ENCODE assay signal across 8 cellular contexts in the genomic region with DNA sequence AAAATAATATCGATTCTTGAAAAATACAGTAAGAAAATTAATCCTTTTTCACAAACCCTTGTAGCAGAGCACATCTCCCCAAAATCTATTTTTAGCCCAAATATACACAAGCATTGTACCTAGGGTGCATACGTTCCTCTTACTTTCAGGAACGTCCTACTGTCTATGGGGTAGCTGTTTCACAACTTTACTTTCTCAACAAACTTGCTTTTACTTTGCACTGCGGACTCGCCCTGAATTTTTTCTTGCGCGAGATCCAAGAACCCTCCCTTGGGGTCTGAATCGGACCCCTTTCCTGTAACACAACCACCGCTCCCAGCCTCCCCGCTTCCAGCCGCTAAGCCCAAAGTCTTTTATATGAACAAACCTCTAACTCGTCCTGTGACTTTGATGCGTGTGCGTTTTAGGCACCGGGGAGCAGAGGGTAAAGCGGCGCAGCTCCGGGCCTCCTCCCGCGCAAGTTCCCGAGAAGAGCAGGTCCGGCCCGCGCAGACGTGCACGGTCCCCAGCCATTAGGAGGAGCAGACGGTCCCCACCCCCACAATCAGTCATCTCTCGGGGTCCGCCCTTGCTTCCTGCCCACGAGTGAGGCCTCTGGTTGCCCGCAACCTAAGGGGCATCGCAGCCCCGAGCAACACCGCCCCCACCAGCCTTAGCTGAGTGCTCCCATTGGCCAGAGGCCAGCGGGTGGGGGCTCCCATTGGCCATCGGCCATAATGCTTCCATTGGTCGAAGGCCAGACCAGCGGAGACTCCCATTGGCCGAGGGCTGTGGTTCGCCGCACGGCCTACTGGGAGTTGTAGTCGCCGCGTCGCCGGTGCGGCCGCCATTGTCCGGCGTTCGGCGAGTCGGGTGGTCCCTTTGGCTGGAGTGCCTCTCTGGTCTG. TPM values are rescaled to one million over a fixed set of nuclear protein-coding genes. Genes with fewer than 3 reads are reported as not detected.
A peak's percentile ranks its signal among the peaks of the same experiment; 100 is the strongest.
DNase-seq lines count a peak whose midpoint lies in the region; ATAC-seq and TF ChIP-seq lines count a peak whose summit lies in the region.

ZNF8 (plus strand) TSS at position 800 of the 886 bp plus-strand sequence. CDS start 127 bp downstream, outside the sequence.

- H3K9me3 Mint-ChIP-seq in Calu3 (ENCODE audit: low read depth, unreplicated experiment) = peaks cover 18% of the 10 kb centered on the region

- H3K27me3 ChIP-seq in HUES48 (ENCODE audit: control insufficient read depth, insufficient read depth, low read length) (no peaks in the 10 kb centered on the region), NT2/D1 (ENCODE audit: insufficient read depth, insufficient read length) (no peaks in the 10 kb centered on the region), endocrine pancreas (ENCODE audit: control insufficient read depth, insufficient read depth, low read length) (no peaks in the 10 kb centered on the region), mesendoderm (ENCODE audit: insufficient read depth, low read length, poor library complexity) (no peaks in the 10 kb centered on the region)

- no peak within 1 kb of the TSS for H3K23ac ChIP-seq in mesendoderm (ENCODE audit: low read length)

- CTCF ChIA-PET in Calu3 (lab: Charles Lee) = interaction anchor here (1.0 kb wide), 1 partner anchor 277 kb away, joined by 3 read pairs; the partner anchor contains the start of gene CHMP2A

- peaks cover 15% of the 10 kb centered on the region for H3K79me1 ChIP-seq in mesendoderm (ENCODE audit: low read length)

- peak within 1 kb of the TSS; percentile 91 for H3K4me2 ChIP-seq in mesendoderm (ENCODE audit: low read length)

- no peak within 1 kb of the TSS for H2BK15ac ChIP-seq in mesendoderm (replicated peaks; ENCODE audit: low read depth)

- no peak for TF ChIP-seq CTCF in Calu3 (IDR thresholded peaks at IDR 0.05; ENCODE audit: unreplicated experiment)

- H4K5ac ChIP-seq in mesendoderm (ENCODE audit: low read length) = peak within 1 kb of the TSS; percentile 21

- H3K4me3 Mint-ChIP-seq in Calu3 (ENCODE audit: low read depth, unreplicated experiment) = peak within 1 kb of the TSS; percentile 96

- BruUV-seq in Calu3 (replicated peaks; lab: Mats Ljungman, UMichigan) = no TSS peak

- peak within 1 kb of the TSS; percentile 64 for H3K18ac ChIP-seq in mesendoderm (ENCODE audit: low read length)

- intact Hi-C loops in Calu3 (cut with micrococcal nuclease; ENCODE audit: unreplicated experiment) = loop anchor here (1.0 kb wide), 1 partner anchor 27 kb away; the partner anchor contains the start of gene ERVK3-1

- H3K4ac ChIP-seq in mesendoderm (ENCODE audit: low read depth, low read length) = peak within 1 kb of the TSS; percentile 92

- H3K27ac ChIP-seq in HUES48 (ENCODE audit: low read depth, low read length) (peak within 1 kb of the TSS; percentile 94), mesendoderm (ENCODE audit: low read depth, low read length) (peak within 1 kb of the TSS; percentile 66)

- H3K56ac ChIP-seq in mesendoderm (ENCODE audit: low read length) = peak within 1 kb of the TSS; percentile 91

- no peak within 1 kb of the TSS for H2BK120ac ChIP-seq in mesendoderm (ENCODE audit: low read depth, low read length)

- H3K9me3 ChIP-seq in HUES48 (ENCODE audit: control insufficient read depth, insufficient read depth, low read length) (no peaks in the 10 kb centered on the region), NT2/D1 (ENCODE audit: insufficient read depth, low read length) (0 out of 2 replicates have a peak, but pooled peaks cover 5% of the 10 kb centered on the region), endocrine pancreas (ENCODE audit: control insufficient read depth, low read length) (peaks cover 4% of the 10 kb centered on the region)

- H2BK5ac ChIP-seq in mesendoderm (ENCODE audit: low read length) = no peak within 1 kb of the TSS

- DNase-seq in Calu3 (peak; percentile 99), NT2/D1 (ENCODE audit: low read depth, low spot score) (peak; percentile 92), mesendoderm (peak; percentile 99)
- DNase-seq in activated CD8-positive, alpha-beta memory T cell treated with anti-CD3 and anti-CD28 coated beads, Interleukin-2, amount 50 U/mL, for 24 hours (ENCODE audit: extremely low read depth) = peak; percentile 94
- DNase-seq in stimulated activated CD8-positive, alpha-beta memory T cell treated with anti-CD3 and anti-CD28 coated beads, Interleukin-12 subunit alpha, Interleukin-12 subunit beta, amount 100 ng/mL, for 4 hours (ENCODE audit: low read depth) = peak; percentile 97

- H3K4me3 ChIP-seq in HUES48 (ENCODE audit: low read depth, low read length) (peak within 1 kb of the TSS; percentile 91), NT2/D1 (ENCODE audit: insufficient read length, low read depth) (peak within 1 kb of the TSS; percentile 89), endocrine pancreas (ENCODE audit: control insufficient read depth, insufficient read depth, low read length) (peak within 1 kb of the TSS; percentile 90), mesendoderm (ENCODE audit: low read length) (peak within 1 kb of the TSS; percentile 78)

- no peak within 1 kb of the TSS for H4K8ac ChIP-seq in mesendoderm (ENCODE audit: low read depth, low read length)

- H3K4me1 Mint-ChIP-seq in Calu3 (ENCODE audit: low read depth, unreplicated experiment) = peaks cover 10% of the 10 kb centered on the region

- no peak within 1 kb of the TSS for H2AK5ac ChIP-seq in mesendoderm (ENCODE audit: low read length)

- no peaks in the 10 kb centered on the region for H3K27me3 Mint-ChIP-seq in Calu3 (ENCODE audit: unreplicated experiment)

- ATAC-seq in GM21423 (IDR thresholded peaks at IDR 0.05; ENCODE audit: unreplicated experiment) = peak; percentile 95

- peaks cover 35% of the 10 kb centered on the region for H3K79me2 ChIP-seq in mesendoderm (ENCODE audit: control insufficient read depth, insufficient read depth, low read length)

- peaks cover 27% of the 10 kb centered on the region for H3K36me3 ChIP-seq in HUES48 (ENCODE audit: control insufficient read depth, insufficient read depth, low read length)
- peaks cover 39% of the 10 kb centered on the region for H3K36me3 ChIP-seq in NT2/D1 (ENCODE audit: insufficient read depth, insufficient read length, low read length)
- peaks cover 4% of the 10 kb centered on the region for H3K36me3 ChIP-seq in endocrine pancreas (ENCODE audit: control insufficient read depth, insufficient read depth, low read length)
- H3K36me3 ChIP-seq in mesendoderm (ENCODE audit: control insufficient read depth, insufficient read depth, low read length) = peaks cover 3% of the 10 kb centered on the region

- peak within 1 kb of the TSS; percentile 96 for H3K27ac Mint-ChIP-seq in Calu3 (ENCODE audit: unreplicated experiment)

- no CpG with 5 or more reads among the region's 54 CpGs for WGBS in mesendoderm (ENCODE audit: extremely low coverage, insufficient coverage, low lambda C conversion rate)

- H3K36me3 Mint-ChIP-seq in Calu3 (ENCODE audit: insufficient read depth, unreplicated experiment) = peaks cover 56% of the 10 kb centered on the region

- H3K4me1 ChIP-seq in HUES48 (ENCODE audit: control insufficient read depth, insufficient read depth, low read length) (peaks cover 8% of the 10 kb centered on the region), NT2/D1 (ENCODE audit: insufficient read depth, insufficient read length) (no peaks in the 10 kb centered on the region), endocrine pancreas (ENCODE audit: control insufficient read depth, insufficient read depth, low read length) (no peaks in the 10 kb centered on the region), mesendoderm (ENCODE audit: control insufficient read depth, low read depth, low read length) (peaks cover 7% of the 10 kb centered on the region)

- H3K9ac ChIP-seq in HUES48 (ENCODE audit: low read depth, low read length) = peak within 1 kb of the TSS; percentile 96
- H3K9ac ChIP-seq in NT2/D1 (ENCODE audit: insufficient read length, low read depth) = peak within 1 kb of the TSS; percentile 94
- H3K9ac ChIP-seq in endocrine pancreas (ENCODE audit: control insufficient read depth, insufficient read depth, low read length) = peak within 1 kb of the TSS; percentile 95
- peak within 1 kb of the TSS; percentile 94 for H3K9ac ChIP-seq in mesendoderm (ENCODE audit: low read length)

RNA-seq across cellular contexts. Expression of gene ZNF8, which starts in this region (rescaled TPM):
- 12.1 and 12.8 TPM in 2 replicates for total RNA-seq in Calu3 (2022)
- 5.4 TPM for polyA plus RNA-seq in mesendoderm (2013, experiment 1 of 2)
- polyA plus RNA-seq in mesendoderm (2013, experiment 2 of 2) = 4.9 TPM

Comparison
In these comparisons a context has a peak if more than half of its experiments do, and no peak if none do; other contexts are left out.
1. Peak in every context shown above with its lines: DNase-seq, ATAC-seq, H3K4me3 ChIP-seq and H3K27ac ChIP-seq.